1 cellular context compared by ENCODE assay signal in the genomic region with DNA sequence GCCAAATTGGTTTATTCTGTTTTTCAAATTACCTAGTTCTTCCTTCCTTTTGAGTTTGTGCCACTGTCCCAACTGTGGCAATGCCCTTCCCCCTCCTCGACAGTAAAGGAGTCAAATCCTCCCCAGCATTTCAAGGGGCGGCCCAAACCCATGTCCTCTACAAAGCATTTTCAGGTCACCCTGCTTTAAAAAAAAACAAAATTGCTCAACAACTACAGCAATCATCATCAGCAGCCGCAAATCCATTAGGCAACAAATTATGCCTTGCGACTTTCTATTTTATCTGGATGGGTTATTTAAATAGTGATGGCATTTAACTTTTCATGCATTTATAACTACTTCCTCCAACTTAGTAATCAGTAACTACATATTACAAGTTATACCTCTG.
TF ChIP-seq lines count a peak whose summit lies in the region.

No MANE protein-coding gene starts in this region.

TF ChIP-seq in GM23338, 12 proteins besides CTCF, POLR2A, EP300 and RAD21 (continued from another document):
- TF ChIP-seq, protein P1, sequence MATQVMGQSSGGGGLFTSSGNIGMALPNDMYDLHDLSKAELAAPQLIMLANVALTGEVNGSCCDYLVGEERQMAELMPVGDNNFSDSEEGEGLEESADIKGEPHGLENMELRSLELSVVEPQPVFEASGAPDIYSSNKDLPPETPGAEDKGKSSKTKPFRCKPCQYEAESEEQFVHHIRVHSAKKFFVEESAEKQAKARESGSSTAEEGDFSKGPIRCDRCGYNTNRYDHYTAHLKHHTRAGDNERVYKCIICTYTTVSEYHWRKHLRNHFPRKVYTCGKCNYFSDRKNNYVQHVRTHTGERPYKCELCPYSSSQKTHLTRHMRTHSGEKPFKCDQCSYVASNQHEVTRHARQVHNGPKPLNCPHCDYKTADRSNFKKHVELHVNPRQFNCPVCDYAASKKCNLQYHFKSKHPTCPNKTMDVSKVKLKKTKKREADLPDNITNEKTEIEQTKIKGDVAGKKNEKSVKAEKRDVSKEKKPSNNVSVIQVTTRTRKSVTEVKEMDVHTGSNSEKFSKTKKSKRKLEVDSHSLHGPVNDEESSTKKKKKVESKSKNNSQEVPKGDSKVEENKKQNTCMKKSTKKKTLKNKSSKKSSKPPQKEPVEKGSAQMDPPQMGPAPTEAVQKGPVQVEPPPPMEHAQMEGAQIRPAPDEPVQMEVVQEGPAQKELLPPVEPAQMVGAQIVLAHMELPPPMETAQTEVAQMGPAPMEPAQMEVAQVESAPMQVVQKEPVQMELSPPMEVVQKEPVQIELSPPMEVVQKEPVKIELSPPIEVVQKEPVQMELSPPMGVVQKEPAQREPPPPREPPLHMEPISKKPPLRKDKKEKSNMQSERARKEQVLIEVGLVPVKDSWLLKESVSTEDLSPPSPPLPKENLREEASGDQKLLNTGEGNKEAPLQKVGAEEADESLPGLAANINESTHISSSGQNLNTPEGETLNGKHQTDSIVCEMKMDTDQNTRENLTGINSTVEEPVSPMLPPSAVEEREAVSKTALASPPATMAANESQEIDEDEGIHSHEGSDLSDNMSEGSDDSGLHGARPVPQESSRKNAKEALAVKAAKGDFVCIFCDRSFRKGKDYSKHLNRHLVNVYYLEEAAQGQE (IDR thresholded peaks at IDR 0.05; ENCODE audit: unreplicated experiment) = no peak
- TF ChIP-seq CREB1 (CRISPR knock-in tag; IDR thresholded peaks at IDR 0.05; ENCODE audit: low read depth) (no peak), ZNF114 (CRISPR knock-in tag; IDR thresholded peaks at IDR 0.05) (no peak)
